ENCODE assay signal across 8 cellular contexts in the genomic region with DNA sequence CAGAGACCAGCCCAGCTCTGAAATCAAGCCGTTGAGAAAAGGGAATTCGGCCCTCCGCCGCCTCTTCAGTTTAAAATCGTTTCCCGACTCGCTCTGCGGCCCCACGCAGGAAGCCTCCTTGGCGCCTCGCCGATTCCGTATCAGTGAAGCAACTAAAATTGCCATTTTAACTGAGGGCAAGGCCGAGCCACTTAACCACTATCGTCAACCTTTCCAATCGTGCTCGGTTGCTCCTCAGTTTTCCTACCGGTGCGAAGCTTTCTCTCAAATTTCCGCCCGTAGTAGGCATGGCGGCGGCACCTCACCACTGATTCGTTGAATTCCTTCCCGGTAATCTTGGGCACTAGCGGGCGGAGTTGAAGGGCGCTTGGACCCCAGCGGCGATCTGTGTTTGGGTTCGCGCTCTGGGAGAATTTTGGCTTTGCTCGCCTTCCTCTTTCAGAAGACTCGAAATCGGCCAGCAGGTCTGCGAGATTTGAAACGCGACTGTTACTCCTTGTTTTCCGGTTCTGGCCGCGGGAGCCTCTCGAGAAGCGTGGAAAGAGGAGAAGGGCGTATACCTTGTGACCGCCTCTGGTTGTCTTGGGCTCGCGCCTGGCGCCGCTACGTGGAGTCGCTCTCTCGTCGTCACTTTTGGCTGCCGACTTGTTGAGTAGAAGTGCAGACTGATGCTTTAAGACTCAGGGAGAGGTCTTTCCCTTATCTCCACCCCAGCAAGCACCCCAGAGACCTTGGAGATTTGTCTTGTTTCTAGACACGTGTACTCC. TPM values are rescaled to one million over a fixed set of nuclear protein-coding genes. Genes with fewer than 3 reads are reported as not detected.
DNase-seq lines count a peak whose midpoint lies in the region; ATAC-seq and TF ChIP-seq lines count a peak whose summit lies in the region.

A gene with protein sequence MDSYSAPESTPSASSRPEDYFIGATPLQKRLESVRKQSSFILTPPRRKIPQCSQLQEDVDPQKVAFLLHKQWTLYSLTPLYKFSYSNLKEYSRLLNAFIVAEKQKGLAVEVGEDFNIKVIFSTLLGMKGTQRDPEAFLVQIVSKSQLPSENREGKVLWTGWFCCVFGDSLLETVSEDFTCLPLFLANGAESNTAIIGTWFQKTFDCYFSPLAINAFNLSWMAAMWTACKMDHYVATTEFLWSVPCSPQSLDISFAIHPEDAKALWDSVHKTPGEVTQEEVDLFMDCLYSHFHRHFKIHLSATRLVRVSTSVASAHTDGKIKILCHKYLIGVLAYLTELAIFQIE (minus strand): TSS at position 569 of the 767 bp plus-strand sequence. CDS start 13,584 bp downstream, outside the sequence.
A gene with protein sequence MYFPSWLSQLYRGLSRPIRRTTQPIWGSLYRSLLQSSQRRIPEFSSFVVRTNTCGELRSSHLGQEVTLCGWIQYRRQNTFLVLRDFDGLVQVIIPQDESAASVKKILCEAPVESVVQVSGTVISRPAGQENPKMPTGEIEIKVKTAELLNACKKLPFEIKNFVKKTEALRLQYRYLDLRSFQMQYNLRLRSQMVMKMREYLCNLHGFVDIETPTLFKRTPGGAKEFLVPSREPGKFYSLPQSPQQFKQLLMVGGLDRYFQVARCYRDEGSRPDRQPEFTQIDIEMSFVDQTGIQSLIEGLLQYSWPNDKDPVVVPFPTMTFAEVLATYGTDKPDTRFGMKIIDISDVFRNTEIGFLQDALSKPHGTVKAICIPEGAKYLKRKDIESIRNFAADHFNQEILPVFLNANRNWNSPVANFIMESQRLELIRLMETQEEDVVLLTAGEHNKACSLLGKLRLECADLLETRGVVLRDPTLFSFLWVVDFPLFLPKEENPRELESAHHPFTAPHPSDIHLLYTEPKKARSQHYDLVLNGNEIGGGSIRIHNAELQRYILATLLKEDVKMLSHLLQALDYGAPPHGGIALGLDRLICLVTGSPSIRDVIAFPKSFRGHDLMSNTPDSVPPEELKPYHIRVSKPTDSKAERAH (plus strand): TSS at position 359 of the 767 bp plus-strand sequence. CDS start 557 bp downstream, outside the sequence.

- intact Hi-C loops in activated B cell treated with CpG ODN at 0.5 μM for 24 hours (cut with micrococcal nuclease), result loop anchor here (1.0 to 10.0 kb wide), 13 partner anchors 44 to 1292 kb away; a partner anchor contains a TSS

- peaks cover 25% of the 10 kb centered on the region for H3K36me3 Mint-ChIP-seq in activated B cell treated with CpG ODN at 0.5 μM for 24 hours (ENCODE audit: low read depth)

- POLR2A ChIA-PET in activated B cell treated with CpG ODN at 0.5 μM for 24 hours (lab: Charles Lee), result interaction anchor here (0.6 to 3.6 kb wide), 17 partner anchors 37 to 1292 kb away, joined by 3 to 49 read pairs (median 5); a partner anchor contains a TSS

- TF ChIP-seq POLR2A in GM18951 (IDR thresholded peaks at IDR 0.05; ENCODE audit: extremely low read depth, insufficient read depth, insufficient read length), result peak; percentile 64

- CTCF ChIA-PET in activated B cell treated with CpG ODN at 0.5 μM for 24 hours (lab: Charles Lee), result interaction anchor here (0.6 to 3.1 kb wide), 10 partner anchors 26 to 1083 kb away, joined by 3 to 32 read pairs (median 6); no protein-coding TSS in a partner anchor

- ATAC-seq in HG03196 (IDR thresholded peaks at IDR 0.05; ENCODE audit: unreplicated experiment) (peak; percentile 77), activated B cell treated with CpG ODN at 0.5 μM for 24 hours (ENCODE audit: low read depth) (peak; percentile 89)

- no peak for TF ChIP-seq CTCF in activated B cell treated with CpG ODN at 0.5 μM for 24 hours (IDR thresholded peaks at IDR 0.05)

- H3K9me3 Mint-ChIP-seq in activated B cell treated with CpG ODN at 0.5 μM for 24 hours, result no peaks in the 10 kb centered on the region

- H3K27ac Mint-ChIP-seq in activated B cell treated with CpG ODN at 0.5 μM for 24 hours, result peak within 1 kb of the TSS; percentile 97

- DNase-seq in AG08395 (ENCODE audit: low spot score) (peak; percentile 95), NCI-H345 (lab: John Stamatoyannopoulos, UW) (peak; percentile 98), activated B cell treated with CpG ODN at 0.5 μM for 24 hours (peak; percentile 80), caudate nucleus (lab: John Stamatoyannopoulos, UW) (peak; percentile 57 to 99 (median 93)), iPS-NIHi7 (ENCODE audit: extremely low spot score) (peak; percentile 92), smooth muscle cell of the brain vasculature (ENCODE audit: low read depth, low spot score) (peak; percentile 92)

- H3K4me3 Mint-ChIP-seq in activated B cell treated with CpG ODN at 0.5 μM for 24 hours, result peak within 1 kb of the TSS; percentile 95

- no peaks in the 10 kb centered on the region for H3K27me3 Mint-ChIP-seq in activated B cell treated with CpG ODN at 0.5 μM for 24 hours

- H3K4me1 Mint-ChIP-seq in activated B cell treated with CpG ODN at 0.5 μM for 24 hours, result peaks cover 28% of the 10 kb centered on the region

- in situ Hi-C loops in GM18951 (cut with MboI; ENCODE audit: low sequenced_read_pairs, unreplicated experiment), result loop anchor here (25.0 kb wide), 1 partner anchor 387 kb away; no protein-coding TSS in a partner anchor

- peak within 1 kb of the TSS; percentile 90 for H3K27ac ChIP-seq in caudate nucleus (ENCODE audit: low read depth, low read length)

RNA-seq across cellular contexts. Expression of the first gene that starts in this region (rescaled TPM):
- 12.7 and 14.0 TPM in 2 replicates for total RNA-seq in activated B cell treated with CpG ODN at 0.5 μM for 24 hours

RNA-seq across cellular contexts. Expression of the second gene that starts in this region (rescaled TPM):
- total RNA-seq in activated B cell treated with CpG ODN at 0.5 μM for 24 hours, result 24.0 and 26.0 TPM in 2 replicates

Comparison
In these comparisons a context has a peak if more than half of its experiments do, and no peak if none do; other contexts are left out.
1. Peak in every context shown above with its lines: DNase-seq, ATAC-seq and H3K27ac ChIP-seq.